ENCODE assay signal across 13 cellular contexts in genomic region chrX:30483996-30484395, GRCh38.
A peak's percentile ranks its signal among the peaks of the same experiment; 100 is the strongest.
DNase-seq lines count a peak whose midpoint lies in the region; ATAC-seq and TF ChIP-seq lines count a peak whose summit lies in the region.
"Had no signal": no experiment of that assay in that cellular context is flagged by ENCODE, and none has a peak within 500 bp of the region (broad histone marks: within the 10 kb centered on the region; RNA-seq: fewer than 3 reads in every experiment).

No MANE protein-coding gene starts in this region.

- no peaks in the 10 kb centered on the region for H3K4me1 ChIP-seq in uterus
- H3K4me1 ChIP-seq: HAP-1 had no signal

- ATAC-seq in GM18499 (IDR thresholded peaks at IDR 0.05; ENCODE audit: insufficient read depth, unreplicated experiment) (peak; percentile 54), GM19468 (IDR thresholded peaks at IDR 0.05; ENCODE audit: extremely low read depth, unreplicated experiment) (peak; percentile 41), HG02885 (IDR thresholded peaks at IDR 0.05; ENCODE audit: poor library complexity, unreplicated experiment) (peak; percentile 74), HG03520 (IDR thresholded peaks at IDR 0.05; ENCODE audit: unreplicated experiment) (peak; percentile 49), GM19397 (IDR thresholded peaks at IDR 0.05; ENCODE audit: unreplicated experiment) (no peak)
- no peak for ATAC-seq in stimulated activated naive CD8-positive, alpha-beta T cell treated with anti-CD3 and anti-CD28 coated beads, Interleukin-15, Interleukin-2, amounts not matched to agents 100 U/mL and 50 U/mL, for 24 hours

- H3K27ac ChIP-seq in uterus = no peak overlapping the region
- H3K27ac ChIP-seq: brain microvascular endothelial cell had no signal

- DNase-seq in stimulated activated naive CD8-positive, alpha-beta T cell treated with anti-CD3 and anti-CD28 coated beads, Interleukin-15, Interleukin-2, amounts not matched to agents 100 U/mL and 50 U/mL, for 24 hours = no peak
- DNase-seq in uterus = no peak
- DNase-seq in NOMO-1 treated with dmso at 0.1 percent for 144 hours (lab: John Stamatoyannopoulos, UW; ENCODE audit: unreplicated experiment) = no peak
- DNase-seq: activated CD4-positive, CD25-positive, alpha-beta regulatory T cell treated with anti-CD3 and anti-CD28 coated beads, Interleukin-2, amount 50 U/mL, for 72 hours; brain microvascular endothelial cell; NCI-H1436 treated with DMSO at 0.1 percent for 48 hours had no signal

- intact Hi-C loops in uterus (cut with DNase I; ENCODE audit: low total_unique reads) = no loop called here

- TF ChIP-seq CTCF in uterus (IDR thresholded peaks at IDR 0.05) = no peak

- H3K4me3 ChIP-seq in uterus = no peak overlapping the region
- H3K4me3 ChIP-seq: HAP-1, smooth muscle cell had no signal

- TF ChIP-seq POLR2A in uterus (IDR thresholded peaks at IDR 0.05) = no peak

- no peaks in the 10 kb centered on the region for H3K36me3 ChIP-seq in uterus
- H3K36me3 ChIP-seq: brain microvascular endothelial cell, HAP-1 had no signal

- H3K9me3 ChIP-seq in uterus = no peaks in the 10 kb centered on the region
- H3K9me3 ChIP-seq: HAP-1 had no signal

- H3K27me3 ChIP-seq in uterus = no peaks in the 10 kb centered on the region
- H3K27me3 ChIP-seq: brain microvascular endothelial cell had no signal

Comparison
In these comparisons a context has a peak if more than half of its experiments do, and no peak if none do; other contexts are left out.
1. ATAC-seq: peak in GM18499 (single experiment), GM19468 (single experiment), HG02885 (single experiment) and HG03520 (single experiment); none in stimulated activated naive CD8-positive, alpha-beta T cell treated with anti-CD3 and anti-CD28 coated beads, Interleukin-15, Interleukin-2, amounts not matched to agents 100 U/mL and 50 U/mL, for 24 hours (single experiment) and GM19397 (single experiment).